ENCODE assay signal across 17 cellular contexts in genomic region chr5:33462456-33462855, GRCh38.
"Had no signal": no experiment of that assay in that cellular context is flagged by ENCODE, and none has a peak within 500 bp of the region (broad histone marks: within the 10 kb centered on the region; RNA-seq: fewer than 3 reads in every experiment).

No MANE protein-coding gene starts in this region.

- ATAC-seq: effector memory CD8-positive, alpha-beta T cell; mucosa of descending colon; naive thymus-derived CD8-positive, alpha-beta T cell; stimulated activated naive B cell treated with anti-CD40 and anti-IgM and Interleukin-4, amounts not matched to agents 10 μg/mL and 1 μg/mL and 100 μg/mL, for 72 hours had no signal

- H3K9me3 Mint-ChIP-seq: dendritic cell treated with granulocyte-macrophage colony-stimulating factor and Interleukin-4, amounts not matched to agents 40 ng/mL and 50 ng/mL, for 4 days; effector memory CD8-positive, alpha-beta T cell; naive thymus-derived CD8-positive, alpha-beta T cell; neural crest cell; stimulated activated naive B cell treated with anti-CD40 and anti-IgM and Interleukin-4, amounts not matched to agents 10 μg/mL and 1 μg/mL and 100 μg/mL, for 72 hours had no signal

- H3K4me1 Mint-ChIP-seq: naive thymus-derived CD8-positive, alpha-beta T cell; neural crest cell; stimulated activated naive B cell treated with anti-CD40 and anti-IgM and Interleukin-4, amounts not matched to agents 10 μg/mL and 1 μg/mL and 100 μg/mL, for 72 hours had no signal

- DNase-seq: cerebellar nuclear complex; effector memory CD8-positive, alpha-beta T cell; esophagus squamous epithelium; foreskin fibroblast; kidney glomerular epithelial cell; mucosa of descending colon; naive thymus-derived CD8-positive, alpha-beta T cell; ovary; sigmoid colon; stimulated activated CD4-positive, alpha-beta T cell treated with anti-CD3 and anti-CD28 coated beads, Interleukin-2, amount 100 ng/mL, for 24 hours; stimulated activated CD4-positive, alpha-beta T cell treated with anti-CD3 and anti-CD28 coated beads, Interleukin-4, amount 100 ng/mL, for 4 hours; stimulated activated naive B cell treated with anti-CD40 and anti-IgM and Interleukin-4, amounts not matched to agents 10 μg/mL and 1 μg/mL and 100 μg/mL, for 72 hours; stomach; substantia nigra; transverse colon had no signal

- H3K4me3 Mint-ChIP-seq: dendritic cell treated with granulocyte-macrophage colony-stimulating factor and Interleukin-4, amounts not matched to agents 40 ng/mL and 50 ng/mL, for 4 days; effector memory CD8-positive, alpha-beta T cell; naive thymus-derived CD8-positive, alpha-beta T cell; neural crest cell; stimulated activated naive B cell treated with anti-CD40 and anti-IgM and Interleukin-4, amounts not matched to agents 10 μg/mL and 1 μg/mL and 100 μg/mL, for 72 hours had no signal

- H3K27me3 Mint-ChIP-seq: dendritic cell treated with granulocyte-macrophage colony-stimulating factor and Interleukin-4, amounts not matched to agents 40 ng/mL and 50 ng/mL, for 4 days; effector memory CD8-positive, alpha-beta T cell; naive thymus-derived CD8-positive, alpha-beta T cell; stimulated activated naive B cell treated with anti-CD40 and anti-IgM and Interleukin-4, amounts not matched to agents 10 μg/mL and 1 μg/mL and 100 μg/mL, for 72 hours had no signal

- H3K27ac Mint-ChIP-seq: dendritic cell treated with granulocyte-macrophage colony-stimulating factor and Interleukin-4, amounts not matched to agents 40 ng/mL and 50 ng/mL, for 4 days; effector memory CD8-positive, alpha-beta T cell; stimulated activated naive B cell treated with anti-CD40 and anti-IgM and Interleukin-4, amounts not matched to agents 10 μg/mL and 1 μg/mL and 100 μg/mL, for 72 hours had no signal
